8 cellular contexts compared by ENCODE assay signal in genomic region chr2:42192642-42193566, GRCh38. TPM values are rescaled to one million over a fixed set of nuclear protein-coding genes. Genes with fewer than 3 reads are reported as not detected.
DNase-seq lines count a peak whose midpoint lies in the region; ATAC-seq, FAIRE-seq and TF ChIP-seq lines count a peak whose summit lies in the region.
"Had no signal": no experiment of that assay in that cellular context is flagged by ENCODE, and none has a peak within 500 bp of the region (broad histone marks: within the 10 kb centered on the region; RNA-seq: fewer than 3 reads in every experiment).

No MANE protein-coding gene starts in this region.

- H3K4me3 ChIP-seq in neural progenitor cell: no peak overlapping the region

- H3K27ac Mint-ChIP-seq in T-helper 17 cell: peak overlapping the region; percentile 69
- H3K27ac Mint-ChIP-seq in neural progenitor cell: no peak overlapping the region

- TF ChIP-seq CTCF in neural progenitor cell (IDR thresholded peaks at IDR 0.05): no peak

- peaks cover 95% of the 10 kb centered on the region for H4K20me1 ChIP-seq in neural progenitor cell (ENCODE audit: low read depth)

- no peaks in the 10 kb centered on the region for H3K36me3 ChIP-seq in neural progenitor cell

- TF ChIP-seq POLR2A in H54 (IDR thresholded peaks at IDR 0.05; ENCODE audit: low read depth, low read length): no peak

- H3K79me2 ChIP-seq in neural progenitor cell (ENCODE audit: low read depth): peaks cover 100% of the 10 kb centered on the region

- H3F3A ChIP-seq in neural progenitor cell (ENCODE audit: low read depth): peaks cover 12% of the 10 kb centered on the region

- FAIRE-seq in H54 (lab: Jason Lieb, UNC): peak; percentile 36

- H3K9me3 ChIP-seq in T-helper 17 cell (ENCODE audit: control insufficient read depth, low read length, poor library complexity, severe bottlenecking): no peaks in the 10 kb centered on the region
- no peaks in the 10 kb centered on the region for H3K9me3 ChIP-seq in neural progenitor cell (ENCODE audit: low read depth)

- H3K36me3 Mint-ChIP-seq in T-helper 17 cell (ENCODE audit: low read depth) (peaks cover 4% of the 10 kb centered on the region), neural progenitor cell (peaks cover 6% of the 10 kb centered on the region)

- DNase-seq in H54 (ENCODE audit: insufficient read length, low spot score): no peak
- DNase-seq in T-helper 17 cell: no peak
- DNase-seq in neural progenitor cell (ENCODE audit: low spot score): no peak
- DNase-seq in NCI-H1092 treated with DMSO at 0.1 percent for 48 hours (lab: John Stamatoyannopoulos, UW): no peak
- DNase-seq in AG08396 (ENCODE audit: low spot score): no peak
- DNase-seq in cortex of kidney (lab: John Stamatoyannopoulos, UW): no peak
- DNase-seq: occipital lobe had no signal

- no peaks in the 10 kb centered on the region for H3K9me3 Mint-ChIP-seq in neural progenitor cell

- no peak overlapping the region for H3K9ac ChIP-seq in neural progenitor cell

- H2AFZ ChIP-seq in neural progenitor cell (replicated peaks): no peak overlapping the region

- no peaks in the 10 kb centered on the region for H3K27me3 ChIP-seq in neural progenitor cell

- ATAC-seq in GM18868 (IDR thresholded peaks at IDR 0.05; ENCODE audit: unreplicated experiment) (peak; percentile 73), T-helper 17 cell (peak; percentile 60)

- H3K4me2 ChIP-seq in neural progenitor cell: no peak overlapping the region

- H3K4me3 Mint-ChIP-seq in T-helper 17 cell (peak overlapping the region; percentile 76), neural progenitor cell (no peak overlapping the region)

- H3K4me1 ChIP-seq in neural progenitor cell: peaks cover 15% of the 10 kb centered on the region

- peaks cover 52% of the 10 kb centered on the region for H3K4me1 Mint-ChIP-seq in T-helper 17 cell
- peaks cover 11% of the 10 kb centered on the region for H3K4me1 Mint-ChIP-seq in neural progenitor cell

- H3K27ac ChIP-seq in neural progenitor cell: peak overlapping the region; percentile 11

- H3K27me3 Mint-ChIP-seq in T-helper 17 cell: no peaks in the 10 kb centered on the region
- no peaks in the 10 kb centered on the region for H3K27me3 Mint-ChIP-seq in neural progenitor cell (ENCODE audit: insufficient read depth, low read depth)

RNA-seq across cellular contexts. Expression of gene EML4, which starts 23.8 kb away (rescaled TPM):
- total RNA-seq in T-helper 17 cell (100 to 1,000 TPM; 292 to 348 TPM), neural progenitor cell (ENCODE audit: low replicate concordance) (122 and 167 TPM in 2 replicates)
